ENCODE assay signal across 9 cellular contexts in genomic region chr5:61280766-61281427, GRCh38. TPM values are rescaled to one million over a fixed set of nuclear protein-coding genes. Genes with fewer than 3 reads are reported as not detected.
A peak's percentile ranks its signal among the peaks of the same experiment; 100 is the strongest.
DNase-seq lines count a peak whose midpoint lies in the region; ATAC-seq, FAIRE-seq and TF ChIP-seq lines count a peak whose summit lies in the region.
"Had no signal": no experiment of that assay in that cellular context is flagged by ENCODE, and none has a peak within 500 bp of the region (broad histone marks: within the 10 kb centered on the region; RNA-seq: fewer than 3 reads in every experiment).

No MANE protein-coding gene starts in this region.

- peak overlapping the region; percentile 1 for H3K27ac Mint-ChIP-seq in activated CD8-positive, alpha-beta memory T cell treated with anti-CD3 and anti-CD28 coated beads, Interleukin-2, amount 10 ng/mL, durations not matched to agents 7 days and 5 days

- no peaks in the 10 kb centered on the region for H3K9me3 Mint-ChIP-seq in activated CD8-positive, alpha-beta memory T cell treated with anti-CD3 and anti-CD28 coated beads, Interleukin-2, amount 10 ng/mL, durations not matched to agents 7 days and 5 days (ENCODE audit: low read depth)

- peak; percentile 49 for DNase-seq in activated CD8-positive, alpha-beta memory T cell treated with anti-CD3 and anti-CD28 coated beads, Interleukin-2, amount 10 ng/mL, durations not matched to agents 7 days and 5 days
- no peak for DNase-seq in activated CD8-positive, alpha-beta memory T cell treated with anti-CD3 and anti-CD28 coated beads, Interleukin-2, amount 50 U/mL, for 48 hours
- DNase-seq in NCI-H2171 treated with DMSO at 0.1 percent for 48 hours (lab: John Stamatoyannopoulos, UW) (peak; percentile 79), GM12878 (ENCODE audit: low read depth, low spot score) (no peak), smooth muscle cell (lab: John Stamatoyannopoulos, UW; ENCODE audit: unreplicated experiment) (no peak), esophagus muscularis mucosa (ENCODE audit: extremely low spot score) (no peak), GM19240 (ENCODE audit: insufficient read length, low spot score) (no peak)
- DNase-seq: NK-92 treated with Interleukin-12 subunit alpha and Interleukin-12 subunit beta, amount 100 ng/mL, for 24 hours had no signal

- H3K9me3 ChIP-seq in GM12878 (replicated peaks; ENCODE audit: control insufficient read depth, insufficient read depth, low read length), result no peaks in the 10 kb centered on the region
- no peaks in the 10 kb centered on the region for H3K9me3 ChIP-seq in smooth muscle cell (replicated peaks; ENCODE audit: low read depth)
- no peaks in the 10 kb centered on the region for H3K9me3 ChIP-seq in esophagus muscularis mucosa

- peak; percentile 67 for ATAC-seq in activated CD8-positive, alpha-beta memory T cell treated with anti-CD3 and anti-CD28 coated beads, Interleukin-2, amount 10 ng/mL, durations not matched to agents 7 days and 5 days
- peak; percentile 46 for ATAC-seq in GM12878
- ATAC-seq in GM21825 (IDR thresholded peaks at IDR 0.05; ENCODE audit: unreplicated experiment), result no peak

- H3K27me3 ChIP-seq in GM12878 (replicated peaks in 1 of 2; ENCODE audit: control insufficient read depth in 2 of 2, insufficient read depth in 2 of 2, low read length in 1 of 2) (no peaks in the 10 kb centered on the region), smooth muscle cell (ENCODE audit: low read depth) (no peaks in the 10 kb centered on the region), esophagus muscularis mucosa (no peaks in the 10 kb centered on the region)

- intact Hi-C loops in GM12878 (cut with micrococcal nuclease; ENCODE audit: unreplicated experiment), result no loop called here
- intact Hi-C loops in esophagus muscularis mucosa (cut with DNase I), result no loop called here

- BruUV-seq in GM12878 (replicated peaks; lab: Mats Ljungman, UMichigan), result no TSS peak

- H3K27ac ChIP-seq in GM12878 (ENCODE audit: control insufficient read depth, insufficient read depth), result no peak overlapping the region
- peak overlapping the region; percentile 68 for H3K27ac ChIP-seq in smooth muscle cell (ENCODE audit: low read depth)
- no peak overlapping the region for H3K27ac ChIP-seq in esophagus muscularis mucosa (replicated peaks in 1 of 4)

- H3K36me3 ChIP-seq in GM12878 (ENCODE audit: control insufficient read depth in 2 of 2, insufficient read depth in 2 of 2, low read length in 1 of 2) (no peaks in the 10 kb centered on the region), smooth muscle cell (ENCODE audit: low read depth) (no peaks in the 10 kb centered on the region), esophagus muscularis mucosa (no peaks in the 10 kb centered on the region)

- peaks cover under 1% of the 10 kb centered on the region for H3K27me3 Mint-ChIP-seq in activated CD8-positive, alpha-beta memory T cell treated with anti-CD3 and anti-CD28 coated beads, Interleukin-2, amount 10 ng/mL, durations not matched to agents 7 days and 5 days

- no peak for TF ChIP-seq CTCF in GM12878 (IDR thresholded peaks at IDR 0.05 in 2 of 3, conservative IDR thresholded peaks at IDR 0.05 in 1 of 3; ENCODE audit: control insufficient read depth in 2 of 3, extremely low read depth in 1 of 3, insufficient read depth in 1 of 3, low read depth in 3 of 3, low read length in 3 of 3)
- TF ChIP-seq CTCF in smooth muscle cell (IDR thresholded peaks at IDR 0.05; ENCODE audit: borderline replicate concordance, insufficient read depth, poor library complexity, severe bottlenecking), result no peak
- TF ChIP-seq CTCF in esophagus muscularis mucosa (IDR thresholded peaks at IDR 0.05), result no peak

- WGBS in GM12878 (ENCODE audit: insufficient coverage, insufficient replicate concordance, low lambda C conversion rate, missing lambda C conversion rate), result 44% methylated on average over 2 of the region's 2 CpGs
- WGBS in smooth muscle cell (ENCODE audit: low lambda C conversion rate), result 98% methylated on average over 2 of the region's 2 CpGs
- 6% methylated on average over 2 of the region's 2 CpGs for WGBS in esophagus muscularis mucosa

- H3K4me1 ChIP-seq in GM12878 (ENCODE audit: control insufficient read depth, insufficient read depth, low read length), result peaks cover 5% of the 10 kb centered on the region; the same call in 1 of the 2 replicates
- peaks cover 12% of the 10 kb centered on the region for H3K4me1 ChIP-seq in smooth muscle cell (ENCODE audit: low read depth)
- peaks cover 5 to 26% (median 24%) of the 10 kb centered on the region in 4 donors for H3K4me1 ChIP-seq in esophagus muscularis mucosa

- peak; percentile 35 for FAIRE-seq in GM12878 (lab: Jason Lieb, UNC)

- H3K79me2 ChIP-seq in GM12878 (ENCODE audit: control insufficient read depth, insufficient read depth, low read length) (no peaks in the 10 kb centered on the region), smooth muscle cell (ENCODE audit: low read depth) (no peaks in the 10 kb centered on the region)

- H3F3A ChIP-seq in smooth muscle cell (ENCODE audit: low read depth), result peaks cover 10% of the 10 kb centered on the region

- CTCF ChIA-PET in activated CD8-positive, alpha-beta memory T cell treated with anti-CD3 and anti-CD28 coated beads, Interleukin-2, amount 10 ng/mL, durations not matched to agents 7 days and 5 days (lab: Charles Lee), result no interaction called here
- CTCF ChIA-PET in GM12878 (lab: Yijun Ruan, JAX), result interaction anchor here (0.6 to 1.6 kb wide), 7 partner anchors 15 to 82 kb away, joined by 3 to 7 read pairs (median 3); no protein-coding TSS in a partner anchor

- H3K9ac ChIP-seq in GM12878 (ENCODE audit: control insufficient read depth, insufficient read depth, low read length) (no peak overlapping the region), smooth muscle cell (ENCODE audit: low read depth) (peak overlapping the region; percentile 4)

- H3K4me3 Mint-ChIP-seq in activated CD8-positive, alpha-beta memory T cell treated with anti-CD3 and anti-CD28 coated beads, Interleukin-2, amount 10 ng/mL, durations not matched to agents 7 days and 5 days, result no peak overlapping the region

- H3K4me1 Mint-ChIP-seq in activated CD8-positive, alpha-beta memory T cell treated with anti-CD3 and anti-CD28 coated beads, Interleukin-2, amount 10 ng/mL, durations not matched to agents 7 days and 5 days, result peaks cover 15% of the 10 kb centered on the region

- H4K20me1 ChIP-seq in GM12878 (ENCODE audit: control insufficient read depth, insufficient read depth) (no peaks in the 10 kb centered on the region), smooth muscle cell (ENCODE audit: low read depth) (no peaks in the 10 kb centered on the region)

- H2AFZ ChIP-seq in GM12878 (ENCODE audit: control insufficient read depth, low read depth, low read length) (no peak overlapping the region; the same call in 1 of the 2 replicates), smooth muscle cell (ENCODE audit: low read depth) (no peak overlapping the region)

- H3K4me3 ChIP-seq in GM12878 (no peak overlapping the region), smooth muscle cell (no peak overlapping the region), esophagus muscularis mucosa (no peak overlapping the region)

- in situ Hi-C loops in GM12878 (cut with MboI), result no loop called here

- TF ChIP-seq EP300 in GM12878 (IDR thresholded peaks at IDR 0.05; ENCODE audit: borderline replicate concordance in 1 of 2, control insufficient read depth in 1 of 2, low read depth in 2 of 2, low read length in 2 of 2) (no peak), esophagus muscularis mucosa (IDR thresholded peaks at IDR 0.05) (no peak)

- SMC1A ChIA-PET in GM12878 (lab: Charles Lee; ENCODE audit: uncharacterized antibody, unreplicated experiment), result interaction anchor here (0.7 to 2.1 kb wide), 15 partner anchors 9 to 123 kb away, joined by 3 to 14 read pairs (median 4); no protein-coding TSS in a partner anchor

- H3K36me3 Mint-ChIP-seq in activated CD8-positive, alpha-beta memory T cell treated with anti-CD3 and anti-CD28 coated beads, Interleukin-2, amount 10 ng/mL, durations not matched to agents 7 days and 5 days, result no peaks in the 10 kb centered on the region

- no peak for TF ChIP-seq RAD21 in GM12878 (IDR thresholded peaks at IDR 0.05; ENCODE audit: insufficient read depth, low read depth, low read length)

- RAD21 ChIA-PET in GM12878 (lab: Charles Lee; ENCODE audit: unreplicated experiment), result interaction anchor here (0.7 to 1.9 kb wide), 6 partner anchors 16 to 117 kb away, joined by 3 to 10 read pairs (median 4); no protein-coding TSS in a partner anchor

- POLR2A ChIA-PET in GM12878 (lab: Charles Lee), result interaction anchor here (0.8 to 1.4 kb wide), 2 partner anchors 41 to 80 kb away, joined by 3 read pairs; no protein-coding TSS in a partner anchor

- H3K4me2 ChIP-seq in GM12878 (ENCODE audit: control insufficient read depth, insufficient read depth) (no peak overlapping the region), smooth muscle cell (peak overlapping the region; percentile 69)

- TF ChIP-seq POLR2A in GM12878 (IDR thresholded peaks at IDR 0.05; ENCODE audit: low read depth, low read length) (no peak), esophagus muscularis mucosa (IDR thresholded peaks at IDR 0.05; ENCODE audit: low read depth) (no peak)

TF ChIP-seq in GM12878, 131 proteins besides CTCF, POLR2A, EP300 and RAD21 (continues in another document):
- no peak for TF ChIP-seq PAX5 (IDR thresholded peaks at IDR 0.05; ENCODE audit: borderline replicate concordance, low read depth, low read length)

RNA-seq across cellular contexts. Expression of gene ZSWIM6, which starts 51.2 kb away (rescaled TPM):
- total RNA-seq in activated CD8-positive, alpha-beta memory T cell treated with anti-CD3 and anti-CD28 coated beads, Interleukin-2, amount 10 ng/mL, durations not matched to agents 7 days and 5 days, result 1 to 10 TPM; 5.9 to 7.6 TPM
- total RNA-seq in GM12878 (2013; cell fraction: nucleolus; rRNA removed), result 16.7 and 17.8 TPM in 2 replicates
- 2.7 and 3.0 TPM in 2 replicates for total RNA-seq in GM12878 (2014; rRNA removed)
- 3.8 and 4.1 TPM in 2 replicates for total RNA-seq in GM12878 (2014; rRNA removed; fragmentation: Illumina TruSeq; extraction: Trizol)
- 5.9 and 6.2 TPM in 2 replicates for total RNA-seq in GM12878 (2021)
- polyA plus RNA-seq in GM12878 (2011; ENCODE audit: low read depth), result 0.63 TPM
- polyA plus RNA-seq in GM12878 (2011; rRNA removed), result 5.7 and 6.1 TPM in 2 replicates
- polyA plus RNA-seq in GM12878 (2011; cell fraction: cytosol; rRNA removed), result 4.9 and 5.2 TPM in 2 replicates
- polyA plus RNA-seq in GM12878 (2011; cell fraction: nucleus; rRNA removed), result 8.4 and 11.4 TPM in 2 replicates
- polyA plus RNA-seq in GM12878 (2012), result 0.60 and 0.86 TPM in 2 replicates
- 5.3 and 6.2 TPM in 2 replicates for polyA plus RNA-seq in GM12878 (2014; fragmentation: Illumina TruSeq; extraction: Trizol)
- polyA plus RNA-seq in GM12878 (2014; fragmentation: Nextera tagmentation; extraction: Ambion mirVana), result 1 to 10 TPM; 1.5 to 2.1 TPM
- polyA plus RNA-seq in GM12878 (2014; rRNA removed), result 4.7 TPM in 2 replicates
- polyA plus RNA-seq in GM12878 (2016; fragmentation: Nextera tagmentation; extraction: Ambion mirVana), result under 1 TPM; 0.53 to 0.59 TPM
- polyA minus RNA-seq in GM12878 (2011; rRNA and poly(A)+ RNA removed), result 12.2 and 13.0 TPM in 2 replicates
- polyA minus RNA-seq in GM12878 (2011; cell fraction: cytosol; rRNA and poly(A)+ RNA removed), result 3.7 and 4.1 TPM in 2 replicates
- polyA minus RNA-seq in GM12878 (2011; cell fraction: nucleus; rRNA and poly(A)+ RNA removed), result 7.5 and 10.0 TPM in 2 replicates
- total RNA-seq in smooth muscle cell, result 21.9 and 25.5 TPM in 2 replicates
- polyA plus RNA-seq in smooth muscle cell, result 9.1 and 11.0 TPM in 2 replicates
- total RNA-seq in esophagus muscularis mucosa, result 10 to 100 TPM; 10.2 to 16.4 (median 12.5) TPM

Comparison
In these comparisons a context has a peak if more than half of its experiments do, and no peak if none do; other contexts are left out.
1. DNase-seq: peak in activated CD8-positive, alpha-beta memory T cell treated with anti-CD3 and anti-CD28 coated beads, Interleukin-2, amount 10 ng/mL, durations not matched to agents 7 days and 5 days (single experiment) and NCI-H2171 treated with DMSO at 0.1 percent for 48 hours (single experiment); none in activated CD8-positive, alpha-beta memory T cell treated with anti-CD3 and anti-CD28 coated beads, Interleukin-2, amount 50 U/mL, for 48 hours (single experiment), GM12878 (single experiment), smooth muscle cell (single experiment), esophagus muscularis mucosa (single experiment) and GM19240 (single experiment).